In genomic region chr15:34337557-34338306, GRCh38 we compare ENCODE assay signal across 8 cellular contexts. TPM values are rescaled to one million over a fixed set of nuclear protein-coding genes. Genes with fewer than 3 reads are reported as not detected.
DNase-seq lines count a peak whose midpoint lies in the region; TF ChIP-seq lines count a peak whose summit lies in the region.

Gene SLC12A6 (minus strand): TSS chr15:34337781. CDS start chr15:34336680, 1,101 bp downstream.

- H3K4me1 Mint-ChIP-seq in neural crest cell, result peaks cover 28% of the 10 kb centered on the region

- DNase-seq in ELF-1 (ENCODE audit: low read depth, low spot score), result peak; percentile 94
- DNase-seq in H4 (ENCODE audit: low spot score), result peak; percentile 79
- DNase-seq in LoVo (ENCODE audit: low spot score), result peak; percentile 95
- DNase-seq in SIG-M5 (lab: John Stamatoyannopoulos, UW), result peak; percentile 32
- peak; percentile 83 for DNase-seq in activated gamma-delta T cell (lab: John Stamatoyannopoulos, UW)
- DNase-seq in fibroblast of the conjunctiva (ENCODE audit: low read depth), result peak; percentile 83
- DNase-seq in neural crest cell (ENCODE audit: low read depth, low spot score), result peak; percentile 86
- DNase-seq in stomach, result peak; percentile 93

- H3K27me3 ChIP-seq in stomach, result no peaks in the 10 kb centered on the region

- H3K27ac ChIP-seq in stomach, result peak within 1 kb of the TSS; percentile 90 to 96 (median 95)

- H3K9me3 ChIP-seq in stomach, result no peaks in the 10 kb centered on the region

- TF ChIP-seq EP300 in stomach (IDR thresholded peaks at IDR 0.05), result no peak

- H3K27ac Mint-ChIP-seq in neural crest cell (ENCODE audit: unreplicated experiment), result peak within 1 kb of the TSS; percentile 94

- 0 to 1% (median 1%) methylated on average over 66 to 78 of the region's 78 CpGs for WGBS in stomach, 5 donors

- peaks cover 12% of the 10 kb centered on the region for H3K36me3 Mint-ChIP-seq in neural crest cell (ENCODE audit: low read depth)

- TF ChIP-seq CTCF in neural crest cell (conservative IDR thresholded peaks at IDR 0.05) (no peak), stomach (IDR thresholded peaks at IDR 0.05) (no peak)

- H3K36me3 ChIP-seq in stomach, result peaks cover 0 to 21% (median 19%) of the 10 kb centered on the region in 4 donors

- H3K4me3 ChIP-seq in stomach, result peak within 1 kb of the TSS; percentile 82 to 94 (median 89)

- intact Hi-C loops in stomach (cut with DNase I; ENCODE audit: low total_unique reads), result no loop called here

- no peaks in the 10 kb centered on the region for H3K9me3 Mint-ChIP-seq in neural crest cell

- H3K27me3 Mint-ChIP-seq in neural crest cell (ENCODE audit: low read depth), result peaks cover 4% of the 10 kb centered on the region

- H3K4me3 Mint-ChIP-seq in neural crest cell, result peak within 1 kb of the TSS; percentile 88

- TF ChIP-seq POLR2A in stomach (IDR thresholded peaks at IDR 0.05), result no peak

- H3K4me1 ChIP-seq in stomach, result peaks cover 29 to 78% (median 52%) of the 10 kb centered on the region in 4 donors

RNA-seq across cellular contexts. Expression of gene SLC12A6, which starts in this region (rescaled TPM):
- total RNA-seq in H4 (2014; rRNA removed; shearing (Covaris generic)), result 2.6 and 3.4 TPM in 2 replicates
- total RNA-seq in neural crest cell, result 10.9 and 12.4 TPM in 2 replicates
- total RNA-seq in stomach, result 10 to 100 TPM in 4 of 5 donors, 1 to 10 TPM in 1; 7.5 to 63.6 (median 22.8) TPM
- 1 to 10 TPM; 1.4 to 6.0 (median 1.7) TPM for polyA plus RNA-seq in stomach

Comparison
In these comparisons a context has a peak if more than half of its experiments do, and no peak if none do; other contexts are left out.
1. Peak in every context shown above with its lines: DNase-seq, H3K4me3 ChIP-seq and H3K27ac ChIP-seq.
2. DNase-seq: peak in every context shown above with its lines; median percentile 95 in LoVo; 94 in ELF-1; 93 in stomach; 86 in neural crest cell; 83 in activated gamma-delta T cell; 83 in fibroblast of the conjunctiva; 79 in H4; 32 in SIG-M5.